ENCODE assay signal across 40 cellular contexts in genomic region chr20:38586181-38586525, GRCh38. TPM values are rescaled to one million over a fixed set of nuclear protein-coding genes. Genes with fewer than 3 reads are reported as not detected.
"Had no signal": no experiment of that assay in that cellular context is flagged by ENCODE, and none has a peak within 500 bp of the region (broad histone marks: within the 10 kb centered on the region; RNA-seq: fewer than 3 reads in every experiment).

No MANE protein-coding gene starts in this region.

- H3K4me3 ChIP-seq: ascending aorta, cardiac muscle cell had no signal

- H3K27me3 Mint-ChIP-seq: activated CD4-positive, alpha-beta T cell treated with anti-CD3 and anti-CD28 coated beads for 36 hours; activated CD8-positive, alpha-beta memory T cell treated with anti-CD3 and anti-CD28 coated beads, Interleukin-2, amount 10 ng/mL, durations not matched to agents 7 days and 5 days; activated naive CD4-positive, alpha-beta T cell treated with anti-CD3 and anti-CD28 coated beads, Interleukin-2, amount 50 U/mL, for 24 hours; activated naive CD8-positive, alpha-beta T cell treated with anti-CD3 and anti-CD28 coated beads, Interleukin-2, amount 50 U/mL, for 24 hours; activated T-cell treated with anti-CD3 and anti-CD28 coated beads, Interleukin-2, amount 50 U/mL, for 24 hours; central memory CD8-positive, alpha-beta T cell had no signal

- H3K9me3 Mint-ChIP-seq: activated CD4-positive, alpha-beta memory T cell treated with anti-CD3 and anti-CD28 coated beads, Interleukin-2, amount 10 ng/mL, durations not matched to agents 7 days and 5 days; activated CD4-positive, alpha-beta T cell treated with anti-CD3 and anti-CD28 coated beads, Interleukin-2, amount 10 ng/mL, durations not matched to agents 7 days and 5 days; activated naive CD4-positive, alpha-beta T cell treated with anti-CD3 and anti-CD28 coated beads, Interleukin-2, amount 10 ng/mL, durations not matched to agents 7 days and 5 days; activated naive CD4-positive, alpha-beta T cell treated with anti-CD3 and anti-CD28 coated beads, Interleukin-2, amount 50 U/mL, for 24 hours; activated naive CD8-positive, alpha-beta T cell treated with anti-CD3 and anti-CD28 coated beads, Interleukin-2, amount 10 ng/mL, durations not matched to agents 7 days and 5 days; activated naive CD8-positive, alpha-beta T cell treated with anti-CD3 and anti-CD28 coated beads, Interleukin-2, amount 50 U/mL, for 24 hours; activated T-cell treated with anti-CD3 and anti-CD28 coated beads, Interleukin-2, amount 50 U/mL, for 24 hours; activated T-helper 2 cell treated with anti-CD3 and anti-CD28 coated beads, Interferon-gamma antibody, Interleukin-2, Interleukin-4, amounts not matched to agents 10 μg/mL and 5 μg/mL and 100 μg/mL, durations not matched to agents 14 hours and 24 hours and 36 hours; brain; central memory CD8-positive, alpha-beta T cell; T-helper 1 cell treated with Interleukin-12 subunit alpha and Interleukin-12 subunit beta and Interleukin-4 antibody, amounts not matched to agents 30 μg/mL and 1 μg/mL, for 36 hours; T-helper 2 cell treated with Interferon-gamma antibody and Interleukin-4, amounts not matched to agents 5 μg/mL and 100 μg/mL, for 36 hours; WTC11 had no signal

- H3K4me3 Mint-ChIP-seq: activated CD4-positive, alpha-beta memory T cell treated with anti-CD3 and anti-CD28 coated beads, Interleukin-2, amount 10 ng/mL, durations not matched to agents 7 days and 5 days; activated CD4-positive, alpha-beta T cell treated with anti-CD3 and anti-CD28 coated beads for 36 hours; activated CD4-positive, alpha-beta T cell treated with anti-CD3 and anti-CD28 coated beads, Interleukin-2, amount 10 ng/mL, durations not matched to agents 7 days and 5 days; activated CD8-positive, alpha-beta memory T cell treated with anti-CD3 and anti-CD28 coated beads, Interleukin-2, amount 10 ng/mL, durations not matched to agents 7 days and 5 days; activated CD8-positive, alpha-beta T cell treated with anti-CD3 and anti-CD28 coated beads, Interleukin-2, amount 10 ng/mL, durations not matched to agents 7 days and 5 days; activated naive CD4-positive, alpha-beta T cell treated with anti-CD3 and anti-CD28 coated beads, Interleukin-2, amount 10 ng/mL, durations not matched to agents 7 days and 5 days; activated naive CD4-positive, alpha-beta T cell treated with anti-CD3 and anti-CD28 coated beads, Interleukin-2, amount 50 U/mL, for 24 hours; activated naive CD8-positive, alpha-beta T cell; activated naive CD8-positive, alpha-beta T cell treated with anti-CD3 and anti-CD28 coated beads, Interleukin-2, amount 10 ng/mL, durations not matched to agents 7 days and 5 days; activated naive CD8-positive, alpha-beta T cell treated with anti-CD3 and anti-CD28 coated beads, Interleukin-2, amount 50 U/mL, for 24 hours; activated T-cell treated with anti-CD3 and anti-CD28 coated beads, Interleukin-2, amount 50 U/mL, for 24 hours; brain; central memory CD8-positive, alpha-beta T cell; T-helper 1 cell treated with Interleukin-12 subunit alpha and Interleukin-12 subunit beta and Interleukin-4 antibody, amounts not matched to agents 30 μg/mL and 1 μg/mL, for 36 hours; T-helper 2 cell treated with Interferon-gamma antibody and Interleukin-4, amounts not matched to agents 5 μg/mL and 100 μg/mL, for 36 hours; WTC11 had no signal

- H3K36me3 Mint-ChIP-seq: activated CD8-positive, alpha-beta memory T cell treated with anti-CD3 and anti-CD28 coated beads, Interleukin-2, amount 10 ng/mL, durations not matched to agents 7 days and 5 days; activated naive CD4-positive, alpha-beta T cell treated with anti-CD3 and anti-CD28 coated beads, Interleukin-2, amount 10 ng/mL, durations not matched to agents 7 days and 5 days; activated naive CD4-positive, alpha-beta T cell treated with anti-CD3 and anti-CD28 coated beads, Interleukin-2, amount 50 U/mL, for 24 hours; activated naive CD8-positive, alpha-beta T cell; activated naive CD8-positive, alpha-beta T cell treated with anti-CD3 and anti-CD28 coated beads, Interleukin-2, amount 10 ng/mL, durations not matched to agents 7 days and 5 days; brain; WTC11 had no signal

- H3K36me3 ChIP-seq: ascending aorta, cardiac muscle cell, WERI-Rb-1 had no signal

- H3K27me3 ChIP-seq: ascending aorta, cardiac muscle cell had no signal

- H3K27ac ChIP-seq: ascending aorta, cardiac muscle cell, WERI-Rb-1 had no signal

- ATAC-seq: activated CD4-positive, alpha-beta T cell treated with anti-CD3 and anti-CD28 coated beads for 36 hours; activated CD4-positive, CD25-positive, alpha-beta regulatory T cell treated with anti-CD3 and anti-CD28 coated beads, Interleukin-2, amount 50 U/mL, for 24 hours; activated CD8-positive, alpha-beta memory T cell treated with anti-CD3 and anti-CD28 coated beads, Interleukin-2, amount 10 ng/mL, durations not matched to agents 7 days and 5 days; activated CD8-positive, alpha-beta T cell treated with anti-CD3 and anti-CD28 coated beads, Interleukin-2, amount 10 ng/mL, durations not matched to agents 7 days and 5 days; activated naive CD8-positive, alpha-beta T cell treated with anti-CD3 and anti-CD28 coated beads, Interleukin-2, amount 50 U/mL, for 24 hours; WTC11 had no signal

- H3K27ac Mint-ChIP-seq: activated CD4-positive, alpha-beta memory T cell treated with anti-CD3 and anti-CD28 coated beads, Interleukin-2, amount 10 ng/mL, durations not matched to agents 7 days and 5 days; activated CD4-positive, alpha-beta T cell treated with anti-CD3 and anti-CD28 coated beads for 36 hours; activated CD4-positive, alpha-beta T cell treated with anti-CD3 and anti-CD28 coated beads, Interleukin-2, amount 10 ng/mL, durations not matched to agents 7 days and 5 days; activated CD8-positive, alpha-beta memory T cell treated with anti-CD3 and anti-CD28 coated beads, Interleukin-2, amount 10 ng/mL, durations not matched to agents 7 days and 5 days; activated CD8-positive, alpha-beta T cell treated with anti-CD3 and anti-CD28 coated beads, Interleukin-2, amount 10 ng/mL, durations not matched to agents 7 days and 5 days; activated naive CD4-positive, alpha-beta T cell treated with anti-CD3 and anti-CD28 coated beads, Interleukin-2, amount 10 ng/mL, durations not matched to agents 7 days and 5 days; activated naive CD4-positive, alpha-beta T cell treated with anti-CD3 and anti-CD28 coated beads, Interleukin-2, amount 50 U/mL, for 24 hours; activated naive CD8-positive, alpha-beta T cell; activated naive CD8-positive, alpha-beta T cell treated with anti-CD3 and anti-CD28 coated beads, Interleukin-2, amount 10 ng/mL, durations not matched to agents 7 days and 5 days; activated naive CD8-positive, alpha-beta T cell treated with anti-CD3 and anti-CD28 coated beads, Interleukin-2, amount 50 U/mL, for 24 hours; activated T-cell treated with anti-CD3 and anti-CD28 coated beads, Interleukin-2, amount 50 U/mL, for 24 hours; activated T-helper 2 cell treated with anti-CD3 and anti-CD28 coated beads, Interferon-gamma antibody, Interleukin-2, Interleukin-4, amounts not matched to agents 10 μg/mL and 5 μg/mL and 100 μg/mL, durations not matched to agents 14 hours and 24 hours and 36 hours; brain; T-helper 1 cell treated with Interleukin-12 subunit alpha and Interleukin-12 subunit beta and Interleukin-4 antibody, amounts not matched to agents 30 μg/mL and 1 μg/mL, for 36 hours; T-helper 2 cell treated with Interferon-gamma antibody and Interleukin-4, amounts not matched to agents 5 μg/mL and 100 μg/mL, for 36 hours; WTC11 had no signal

- H3K4me1 Mint-ChIP-seq: activated CD4-positive, alpha-beta memory T cell treated with anti-CD3 and anti-CD28 coated beads, Interleukin-2, amount 10 ng/mL, durations not matched to agents 7 days and 5 days; activated CD4-positive, alpha-beta T cell treated with anti-CD3 and anti-CD28 coated beads for 36 hours; activated CD4-positive, alpha-beta T cell treated with anti-CD3 and anti-CD28 coated beads, Interleukin-2, amount 10 ng/mL, durations not matched to agents 7 days and 5 days; activated CD8-positive, alpha-beta memory T cell treated with anti-CD3 and anti-CD28 coated beads, Interleukin-2, amount 10 ng/mL, durations not matched to agents 7 days and 5 days; activated naive CD4-positive, alpha-beta T cell treated with anti-CD3 and anti-CD28 coated beads, Interleukin-2, amount 10 ng/mL, durations not matched to agents 7 days and 5 days; activated naive CD4-positive, alpha-beta T cell treated with anti-CD3 and anti-CD28 coated beads, Interleukin-2, amount 50 U/mL, for 24 hours; activated naive CD8-positive, alpha-beta T cell treated with anti-CD3 and anti-CD28 coated beads, Interleukin-2, amount 10 ng/mL, durations not matched to agents 7 days and 5 days; activated naive CD8-positive, alpha-beta T cell treated with anti-CD3 and anti-CD28 coated beads, Interleukin-2, amount 50 U/mL, for 24 hours; central memory CD8-positive, alpha-beta T cell had no signal

- DNase-seq: activated CD4-positive, alpha-beta memory T cell treated with anti-CD3 and anti-CD28 coated beads, Interleukin-2, amount 10 ng/mL, durations not matched to agents 7 days and 5 days; activated CD4-positive, alpha-beta T cell treated with anti-CD3 and anti-CD28 coated beads for 1 hour; activated CD4-positive, alpha-beta T cell treated with anti-CD3 and anti-CD28 coated beads for 36 hours; activated CD4-positive, alpha-beta T cell treated with anti-CD3 and anti-CD28 coated beads for 48 hours; activated CD4-positive, alpha-beta T cell treated with anti-CD3 and anti-CD28 coated beads, Interleukin-2, amount 10 ng/mL, durations not matched to agents 7 days and 5 days; activated CD4-positive, alpha-beta T cell treated with anti-CD3 and anti-CD28 coated beads, Interleukin-2, amount 50 U/mL, for 48 hours; activated CD4-positive, CD25-positive, alpha-beta regulatory T cell; activated CD8-positive, alpha-beta memory T cell treated with anti-CD3 and anti-CD28 coated beads for 24 hours; activated CD8-positive, alpha-beta memory T cell treated with anti-CD3 and anti-CD28 coated beads, Interleukin-2, amount 10 ng/mL, durations not matched to agents 7 days and 5 days; activated CD8-positive, alpha-beta memory T cell treated with anti-CD3 and anti-CD28 coated beads, Interleukin-2, amount 50 U/mL, for 48 hours; activated CD8-positive, alpha-beta T cell treated with anti-CD3 and anti-CD28 coated beads, Interleukin-2, amount 10 ng/mL, durations not matched to agents 7 days and 5 days; activated effector memory CD4-positive, alpha-beta T cell treated with Interleukin-2 at 50 U/mL for 16 hours; activated gamma-delta T cell; activated naive CD4-positive, alpha-beta T cell treated with anti-CD3 and anti-CD28 coated beads, Interleukin-2, amount 10 ng/mL, durations not matched to agents 7 days and 5 days; activated naive CD4-positive, alpha-beta T cell treated with Interleukin-2 at 50 U/mL for 16 hours; activated naive CD8-positive, alpha-beta T cell treated with anti-CD3 and anti-CD28 coated beads, Interleukin-2, amount 10 ng/mL, durations not matched to agents 7 days and 5 days; activated naive CD8-positive, alpha-beta T cell treated with anti-CD3 and anti-CD28 coated beads, Interleukin-2, amount 50 U/mL, for 24 hours; activated T-cell treated with anti-CD3 and anti-CD28 coated beads, Interleukin-2, amount 50 U/mL, for 24 hours; activated T-cell treated with anti-CD3 and anti-CD28 coated beads, Interleukin-2, amount 50 U/mL, for 48 hours; amygdala; anterior cingulate cortex; caudate nucleus; cerebellar nuclear complex; T-helper 1 cell; T-helper 2 cell; T-helper 9 cell; WERI-Rb-1 had no signal

RNA-seq across cellular contexts. Expression of gene ADIG, which starts 5.2 kb away (rescaled TPM):
- total RNA-seq: activated CD4-positive, alpha-beta memory T cell treated with anti-CD3 and anti-CD28 coated beads, Interleukin-2, amount 10 ng/mL, durations not matched to agents 7 days and 5 days; activated CD4-positive, alpha-beta T cell treated with anti-CD3 and anti-CD28 coated beads for 36 hours; activated CD4-positive, alpha-beta T cell treated with anti-CD3 and anti-CD28 coated beads, Interleukin-2, amount 10 ng/mL, durations not matched to agents 7 days and 5 days; activated CD8-positive, alpha-beta memory T cell treated with anti-CD3 and anti-CD28 coated beads, Interleukin-2, amount 10 ng/mL, durations not matched to agents 7 days and 5 days; activated CD8-positive, alpha-beta T cell treated with anti-CD3 and anti-CD28 coated beads, Interleukin-2, amount 10 ng/mL, durations not matched to agents 7 days and 5 days; activated naive CD8-positive, alpha-beta T cell treated with anti-CD3 and anti-CD28 coated beads, Interleukin-2, amount 10 ng/mL, durations not matched to agents 7 days and 5 days; activated T-helper 2 cell treated with anti-CD3 and anti-CD28 coated beads, Interferon-gamma antibody, Interleukin-2, Interleukin-4, amounts not matched to agents 10 μg/mL and 5 μg/mL and 100 μg/mL, durations not matched to agents 14 hours and 24 hours and 36 hours; ascending aorta; bronchial epithelial cell; cardiac muscle cell; WTC11 had no signal
- polyA plus RNA-seq: adipose tissue, cardiac muscle cell had no signal

RNA-seq across cellular contexts. Expression of gene ARHGAP40, which starts 15.5 kb away (rescaled TPM):
- total RNA-seq: activated CD4-positive, alpha-beta memory T cell treated with anti-CD3 and anti-CD28 coated beads, Interleukin-2, amount 10 ng/mL, durations not matched to agents 7 days and 5 days; activated CD4-positive, alpha-beta T cell treated with anti-CD3 and anti-CD28 coated beads for 36 hours; activated CD4-positive, alpha-beta T cell treated with anti-CD3 and anti-CD28 coated beads, Interleukin-2, amount 10 ng/mL, durations not matched to agents 7 days and 5 days; activated CD8-positive, alpha-beta memory T cell treated with anti-CD3 and anti-CD28 coated beads, Interleukin-2, amount 10 ng/mL, durations not matched to agents 7 days and 5 days; activated CD8-positive, alpha-beta T cell treated with anti-CD3 and anti-CD28 coated beads, Interleukin-2, amount 10 ng/mL, durations not matched to agents 7 days and 5 days; activated naive CD8-positive, alpha-beta T cell treated with anti-CD3 and anti-CD28 coated beads, Interleukin-2, amount 10 ng/mL, durations not matched to agents 7 days and 5 days; activated T-helper 2 cell treated with anti-CD3 and anti-CD28 coated beads, Interferon-gamma antibody, Interleukin-2, Interleukin-4, amounts not matched to agents 10 μg/mL and 5 μg/mL and 100 μg/mL, durations not matched to agents 14 hours and 24 hours and 36 hours; ascending aorta; cardiac muscle cell had no signal
- polyA plus RNA-seq: cardiac muscle cell had no signal
